Comparison of ENCODE assay signal across 1 cellular context in genomic region chr17:48442819-48443218, GRCh38.
TF ChIP-seq lines count a peak whose summit lies in the region.

No MANE protein-coding gene starts in this region.

TF ChIP-seq in K562, 482 proteins besides CTCF, POLR2A, EP300 and RAD21 (continued from another document and continues in another):
- TF ChIP-seq, protein P1, sequence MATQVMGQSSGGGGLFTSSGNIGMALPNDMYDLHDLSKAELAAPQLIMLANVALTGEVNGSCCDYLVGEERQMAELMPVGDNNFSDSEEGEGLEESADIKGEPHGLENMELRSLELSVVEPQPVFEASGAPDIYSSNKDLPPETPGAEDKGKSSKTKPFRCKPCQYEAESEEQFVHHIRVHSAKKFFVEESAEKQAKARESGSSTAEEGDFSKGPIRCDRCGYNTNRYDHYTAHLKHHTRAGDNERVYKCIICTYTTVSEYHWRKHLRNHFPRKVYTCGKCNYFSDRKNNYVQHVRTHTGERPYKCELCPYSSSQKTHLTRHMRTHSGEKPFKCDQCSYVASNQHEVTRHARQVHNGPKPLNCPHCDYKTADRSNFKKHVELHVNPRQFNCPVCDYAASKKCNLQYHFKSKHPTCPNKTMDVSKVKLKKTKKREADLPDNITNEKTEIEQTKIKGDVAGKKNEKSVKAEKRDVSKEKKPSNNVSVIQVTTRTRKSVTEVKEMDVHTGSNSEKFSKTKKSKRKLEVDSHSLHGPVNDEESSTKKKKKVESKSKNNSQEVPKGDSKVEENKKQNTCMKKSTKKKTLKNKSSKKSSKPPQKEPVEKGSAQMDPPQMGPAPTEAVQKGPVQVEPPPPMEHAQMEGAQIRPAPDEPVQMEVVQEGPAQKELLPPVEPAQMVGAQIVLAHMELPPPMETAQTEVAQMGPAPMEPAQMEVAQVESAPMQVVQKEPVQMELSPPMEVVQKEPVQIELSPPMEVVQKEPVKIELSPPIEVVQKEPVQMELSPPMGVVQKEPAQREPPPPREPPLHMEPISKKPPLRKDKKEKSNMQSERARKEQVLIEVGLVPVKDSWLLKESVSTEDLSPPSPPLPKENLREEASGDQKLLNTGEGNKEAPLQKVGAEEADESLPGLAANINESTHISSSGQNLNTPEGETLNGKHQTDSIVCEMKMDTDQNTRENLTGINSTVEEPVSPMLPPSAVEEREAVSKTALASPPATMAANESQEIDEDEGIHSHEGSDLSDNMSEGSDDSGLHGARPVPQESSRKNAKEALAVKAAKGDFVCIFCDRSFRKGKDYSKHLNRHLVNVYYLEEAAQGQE (CRISPR knock-in tag; IDR thresholded peaks at IDR 0.05; ENCODE audit: low read depth): no peak
- TF ChIP-seq CXXC5 (CRISPR knock-in tag; IDR thresholded peaks at IDR 0.05) (no peak; the same call in 1 of the 2 replicates), MCM3 (IDR thresholded peaks at IDR 0.05) (no peak), ZNF197 (CRISPR knock-in tag; IDR thresholded peaks at IDR 0.05; ENCODE audit: low read depth) (no peak), BRD4 (IDR thresholded peaks at IDR 0.05) (no peak), JUND (IDR thresholded peaks at IDR 0.05; ENCODE audit: borderline replicate concordance, low read depth, low read length) (peak; percentile 97), JUND (tag; IDR thresholded peaks at IDR 0.05; ENCODE audit: borderline replicate concordance, low read depth, low read length) (peak; percentile 96; the same call in 2 of the 3 replicates), RBM39 (optimal IDR thresholded peaks at IDR 0.05; ENCODE audit: low read depth, low read length) (no peak), ILF3 (IDR thresholded peaks at IDR 0.05; ENCODE audit: borderline replicate concordance) (no peak), BRF2 (IDR thresholded peaks at IDR 0.05; ENCODE audit: borderline replicate concordance, insufficient read depth, insufficient read length) (no peak), KLF13 (tag; IDR thresholded peaks at IDR 0.05; ENCODE audit: borderline replicate concordance, low read depth) (no peak), KAT2B (IDR thresholded peaks at IDR 0.05; ENCODE audit: low read depth, low read length) (no peak), TAF15 (IDR thresholded peaks at IDR 0.05; ENCODE audit: low read depth, low read length) (no peak), THRAP3 (IDR thresholded peaks at IDR 0.05; ENCODE audit: borderline replicate concordance) (0 out of 2 replicates have a peak, but pooled peaks have one; percentile 18), ZNF174 (CRISPR knock-in tag; IDR thresholded peaks at IDR 0.05) (no peak), SRSF7 (optimal IDR thresholded peaks at IDR 0.05; ENCODE audit: low read depth, low read length) (no peak), MBD1 (CRISPR knock-in tag; IDR thresholded peaks at IDR 0.05) (no peak), PHTF2 (CRISPR knock-in tag; IDR thresholded peaks at IDR 0.05) (no peak), ELF1 (tag; IDR thresholded peaks at IDR 0.05) (no peak), ZNF766 (CRISPR knock-in tag; conservative IDR thresholded peaks at IDR 0.05) (no peak), TRIM28 (IDR thresholded peaks at IDR 0.05) (no peak), BHLHE40 (IDR thresholded peaks at IDR 0.05; ENCODE audit: low read length) (peak; percentile 44; the same call in 1 of the 2 replicates), RBM17 (IDR thresholded peaks at IDR 0.05; ENCODE audit: borderline replicate concordance, low read depth, low read length) (no peak), PRMT5 (CRISPR knock-in tag; IDR thresholded peaks at IDR 0.05) (no peak), EZH2 (IDR thresholded peaks at IDR 0.05; ENCODE audit: borderline replicate concordance, low read depth, low read length) (no peak), PTTG1 (tag; IDR thresholded peaks at IDR 0.05; ENCODE audit: low read depth) (no peak), SIN3A (IDR thresholded peaks at IDR 0.05; ENCODE audit: borderline replicate concordance in 2 of 2, control insufficient read depth in 1 of 2, low read depth in 2 of 2, low read length in 2 of 2) (no peak), THAP12 (CRISPR knock-in tag; IDR thresholded peaks at IDR 0.05) (no peak), MAFK (IDR thresholded peaks at IDR 0.05; ENCODE audit: low read length) (peak; percentile 30; the same call in 1 of the 2 replicates), ZNF695 (CRISPR knock-in tag; IDR thresholded peaks at IDR 0.05) (no peak), PCBP1 (IDR thresholded peaks at IDR 0.05; ENCODE audit: low read depth, low read length, poor library complexity, severe bottlenecking) (no peak), ZBTB8A (IDR thresholded peaks at IDR 0.05; ENCODE audit: partially characterized antibody) (no peak), MAFF (IDR thresholded peaks at IDR 0.05; ENCODE audit: low read length) (no peak), ZNF41 (CRISPR knock-in tag; conservative IDR thresholded peaks at IDR 0.05) (no peak), MTA3 (IDR thresholded peaks at IDR 0.05; ENCODE audit: borderline replicate concordance) (no peak; the same call in 1 of the 2 replicates), RBM34 (IDR thresholded peaks at IDR 0.05; ENCODE audit: borderline replicate concordance, insufficient read depth, low read length) (no peak), BMI1 (IDR thresholded peaks at IDR 0.05; ENCODE audit: low read length) (no peak), SNIP1 (IDR thresholded peaks at IDR 0.05; ENCODE audit: low read depth) (no peak), CBFB (CRISPR knock-in tag; IDR thresholded peaks at IDR 0.05) (no peak), ZNF511 (CRISPR knock-in tag; IDR thresholded peaks at IDR 0.05) (no peak)
- TF ChIP-seq, protein P2, sequence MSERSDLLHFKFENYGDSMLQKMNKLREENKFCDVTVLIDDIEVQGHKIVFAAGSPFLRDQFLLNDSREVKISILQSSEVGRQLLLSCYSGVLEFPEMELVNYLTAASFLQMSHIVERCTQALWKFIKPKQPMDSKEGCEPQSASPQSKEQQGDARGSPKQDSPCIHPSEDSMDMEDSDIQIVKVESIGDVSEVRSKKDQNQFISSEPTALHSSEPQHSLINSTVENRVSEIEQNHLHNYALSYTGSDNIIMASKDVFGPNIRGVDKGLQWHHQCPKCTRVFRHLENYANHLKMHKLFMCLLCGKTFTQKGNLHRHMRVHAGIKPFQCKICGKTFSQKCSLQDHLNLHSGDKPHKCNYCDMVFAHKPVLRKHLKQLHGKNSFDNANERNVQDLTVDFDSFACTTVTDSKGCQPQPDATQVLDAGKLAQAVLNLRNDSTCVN (CRISPR knock-in tag; IDR thresholded peaks at IDR 0.05): no peak
- TF ChIP-seq, protein P3, sequence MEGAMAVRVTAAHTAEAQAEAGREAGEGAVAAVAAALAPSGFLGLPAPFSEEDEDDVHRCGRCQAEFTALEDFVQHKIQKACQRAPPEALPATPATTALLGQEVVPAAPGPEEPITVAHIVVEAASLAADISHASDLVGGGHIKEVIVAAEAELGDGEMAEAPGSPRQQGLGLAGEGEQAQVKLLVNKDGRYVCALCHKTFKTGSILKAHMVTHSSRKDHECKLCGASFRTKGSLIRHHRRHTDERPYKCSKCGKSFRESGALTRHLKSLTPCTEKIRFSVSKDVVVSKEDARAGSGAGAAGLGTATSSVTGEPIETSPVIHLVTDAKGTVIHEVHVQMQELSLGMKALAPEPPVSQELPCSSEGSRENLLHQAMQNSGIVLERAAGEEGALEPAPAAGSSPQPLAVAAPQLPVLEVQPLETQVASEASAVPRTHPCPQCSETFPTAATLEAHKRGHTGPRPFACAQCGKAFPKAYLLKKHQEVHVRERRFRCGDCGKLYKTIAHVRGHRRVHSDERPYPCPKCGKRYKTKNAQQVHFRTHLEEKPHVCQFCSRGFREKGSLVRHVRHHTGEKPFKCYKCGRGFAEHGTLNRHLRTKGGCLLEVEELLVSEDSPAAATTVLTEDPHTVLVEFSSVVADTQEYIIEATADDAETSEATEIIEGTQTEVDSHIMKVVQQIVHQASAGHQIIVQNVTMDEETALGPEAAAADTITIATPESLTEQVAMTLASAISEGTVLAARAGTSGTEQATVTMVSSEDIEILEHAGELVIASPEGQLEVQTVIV (CRISPR knock-in tag; IDR thresholded peaks at IDR 0.05; ENCODE audit: borderline replicate concordance): no peak
- TF ChIP-seq, protein P4, sequence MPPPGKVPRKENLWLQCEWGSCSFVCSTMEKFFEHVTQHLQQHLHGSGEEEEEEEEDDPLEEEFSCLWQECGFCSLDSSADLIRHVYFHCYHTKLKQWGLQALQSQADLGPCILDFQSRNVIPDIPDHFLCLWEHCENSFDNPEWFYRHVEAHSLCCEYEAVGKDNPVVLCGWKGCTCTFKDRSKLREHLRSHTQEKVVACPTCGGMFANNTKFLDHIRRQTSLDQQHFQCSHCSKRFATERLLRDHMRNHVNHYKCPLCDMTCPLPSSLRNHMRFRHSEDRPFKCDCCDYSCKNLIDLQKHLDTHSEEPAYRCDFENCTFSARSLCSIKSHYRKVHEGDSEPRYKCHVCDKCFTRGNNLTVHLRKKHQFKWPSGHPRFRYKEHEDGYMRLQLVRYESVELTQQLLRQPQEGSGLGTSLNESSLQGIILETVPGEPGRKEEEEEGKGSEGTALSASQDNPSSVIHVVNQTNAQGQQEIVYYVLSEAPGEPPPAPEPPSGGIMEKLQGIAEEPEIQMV (tag; conservative IDR thresholded peaks at IDR 0.05; ENCODE audit: low read depth): no peak
- TF ChIP-seq, protein P5, sequence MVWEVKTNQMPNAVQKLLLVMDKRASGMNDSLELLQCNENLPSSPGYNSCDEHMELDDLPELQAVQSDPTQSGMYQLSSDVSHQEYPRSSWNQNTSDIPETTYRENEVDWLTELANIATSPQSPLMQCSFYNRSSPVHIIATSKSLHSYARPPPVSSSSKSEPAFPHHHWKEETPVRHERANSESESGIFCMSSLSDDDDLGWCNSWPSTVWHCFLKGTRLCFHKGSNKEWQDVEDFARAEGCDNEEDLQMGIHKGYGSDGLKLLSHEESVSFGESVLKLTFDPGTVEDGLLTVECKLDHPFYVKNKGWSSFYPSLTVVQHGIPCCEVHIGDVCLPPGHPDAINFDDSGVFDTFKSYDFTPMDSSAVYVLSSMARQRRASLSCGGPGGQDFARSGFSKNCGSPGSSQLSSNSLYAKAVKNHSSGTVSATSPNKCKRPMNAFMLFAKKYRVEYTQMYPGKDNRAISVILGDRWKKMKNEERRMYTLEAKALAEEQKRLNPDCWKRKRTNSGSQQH (CRISPR knock-in tag; IDR thresholded peaks at IDR 0.05): no peak
- TF ChIP-seq, protein P6, sequence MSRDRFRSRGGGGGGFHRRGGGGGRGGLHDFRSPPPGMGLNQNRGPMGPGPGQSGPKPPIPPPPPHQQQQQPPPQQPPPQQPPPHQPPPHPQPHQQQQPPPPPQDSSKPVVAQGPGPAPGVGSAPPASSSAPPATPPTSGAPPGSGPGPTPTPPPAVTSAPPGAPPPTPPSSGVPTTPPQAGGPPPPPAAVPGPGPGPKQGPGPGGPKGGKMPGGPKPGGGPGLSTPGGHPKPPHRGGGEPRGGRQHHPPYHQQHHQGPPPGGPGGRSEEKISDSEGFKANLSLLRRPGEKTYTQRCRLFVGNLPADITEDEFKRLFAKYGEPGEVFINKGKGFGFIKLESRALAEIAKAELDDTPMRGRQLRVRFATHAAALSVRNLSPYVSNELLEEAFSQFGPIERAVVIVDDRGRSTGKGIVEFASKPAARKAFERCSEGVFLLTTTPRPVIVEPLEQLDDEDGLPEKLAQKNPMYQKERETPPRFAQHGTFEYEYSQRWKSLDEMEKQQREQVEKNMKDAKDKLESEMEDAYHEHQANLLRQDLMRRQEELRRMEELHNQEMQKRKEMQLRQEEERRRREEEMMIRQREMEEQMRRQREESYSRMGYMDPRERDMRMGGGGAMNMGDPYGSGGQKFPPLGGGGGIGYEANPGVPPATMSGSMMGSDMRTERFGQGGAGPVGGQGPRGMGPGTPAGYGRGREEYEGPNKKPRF (IDR thresholded peaks at IDR 0.05; ENCODE audit: low read depth, low read length): no peak
